1 cellular context compared by ENCODE assay signal in the genomic region with DNA sequence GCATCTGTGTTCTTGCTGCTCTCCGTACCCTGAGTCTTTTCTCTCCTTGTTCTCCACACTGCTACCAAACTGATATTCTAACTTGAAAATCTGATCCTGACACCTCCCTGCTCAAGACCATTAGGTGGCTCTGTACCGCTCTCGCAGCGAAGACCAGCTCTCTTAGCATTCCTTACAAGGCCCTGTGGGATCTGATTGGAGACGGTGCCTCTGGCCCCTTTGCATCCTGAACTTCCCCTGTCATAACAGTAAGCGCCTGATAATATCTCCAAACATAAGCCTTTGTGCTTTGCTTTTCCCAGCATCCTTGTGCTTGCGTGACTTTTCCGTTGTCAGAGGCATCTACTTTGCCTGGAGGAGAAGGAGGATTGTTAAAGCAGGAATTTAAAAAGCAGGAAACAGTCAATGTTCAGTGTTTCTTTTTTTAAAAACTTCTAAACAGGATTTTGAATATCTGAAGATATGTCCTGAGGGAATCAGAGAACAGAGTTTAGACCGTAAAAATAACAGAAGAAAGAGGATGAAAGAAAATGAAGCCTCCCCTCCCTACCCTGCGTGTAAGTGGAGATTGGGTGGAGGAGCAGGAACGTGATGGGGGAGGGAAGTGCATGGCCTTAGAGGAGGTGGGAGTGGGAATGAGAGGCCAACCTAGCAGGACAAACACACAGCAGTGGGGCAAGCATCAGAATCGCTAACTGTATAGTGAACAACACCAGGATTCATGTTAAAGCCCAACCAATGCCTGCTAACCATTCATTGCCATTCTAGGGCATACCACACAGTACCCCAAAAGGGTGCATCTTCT.
A peak's percentile ranks its signal among the peaks of the same experiment; 100 is the strongest.
TF ChIP-seq lines count a peak whose summit lies in the region.

No MANE protein-coding gene starts in this region.

TF ChIP-seq in H1, 55 proteins besides CTCF, POLR2A, EP300 and RAD21:
- no peak for TF ChIP-seq POLR2AphosphoS5 (IDR thresholded peaks at IDR 0.05; ENCODE audit: low read depth, low read length)
- no peak for TF ChIP-seq TCF12 (IDR thresholded peaks at IDR 0.05; ENCODE audit: low read depth, low read length)
- no peak for TF ChIP-seq CTBP2 (IDR thresholded peaks at IDR 0.05; ENCODE audit: borderline replicate concordance, insufficient read depth, insufficient read length, low read length)
- no peak for TF ChIP-seq YY1 (IDR thresholded peaks at IDR 0.05; ENCODE audit: low read depth, low read length)
- TF ChIP-seq RFX5 (IDR thresholded peaks at IDR 0.05; ENCODE audit: borderline replicate concordance, low read depth, low read length): no peak
- peak; percentile 57; the same call in 1 of the 2 replicates for TF ChIP-seq SRF (IDR thresholded peaks at IDR 0.05; ENCODE audit: low read depth, low read length)
TF ChIP-seq in H1: peak in this region for 1.
